In the genomic region with DNA sequence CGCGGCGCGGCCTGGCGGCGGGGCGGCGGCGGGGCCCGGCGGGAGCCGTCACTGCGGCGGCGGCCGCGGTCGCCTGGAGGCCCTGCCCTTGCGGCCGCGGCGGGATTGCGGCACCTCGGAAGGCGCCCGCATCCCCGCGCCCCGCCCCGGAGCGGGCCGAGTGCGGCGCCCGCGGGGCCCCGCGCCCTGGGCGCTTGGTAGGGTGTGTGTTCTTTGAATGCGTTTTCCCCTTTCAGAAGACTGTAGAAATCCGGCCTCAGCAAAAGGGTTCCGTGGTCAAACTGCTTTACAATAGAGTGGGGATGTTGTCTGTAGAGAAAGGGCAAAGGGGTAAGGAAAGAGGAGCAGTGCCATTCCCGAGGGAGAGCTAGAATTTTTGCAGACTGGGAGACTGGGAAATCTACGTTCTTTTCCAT, we compare ENCODE assay signal across 8 cellular contexts. TPM values are rescaled to one million over a fixed set of nuclear protein-coding genes. Genes with fewer than 3 reads are reported as not detected.
DNase-seq lines count a peak whose midpoint lies in the region; ATAC-seq and TF ChIP-seq lines count a peak whose summit lies in the region.

No MANE protein-coding gene starts in this region.

- H3K27ac ChIP-seq in breast epithelium = peak overlapping the region; percentile 93 to 98
- peak overlapping the region; percentile 84 to 100 (median 97) for H3K27ac ChIP-seq in stomach

- H3K4me3 ChIP-seq in breast epithelium (peak overlapping the region; percentile 61 to 87 (median 66)), kidney epithelial cell (ENCODE audit: low read depth, low read length) (peak overlapping the region; percentile 54), stomach (peak overlapping the region; percentile 56 to 68 (median 66))

- TF ChIP-seq EP300 in stomach (IDR thresholded peaks at IDR 0.05) = no peak

- H3K36me3 ChIP-seq in breast epithelium (no peaks in the 10 kb centered on the region), kidney epithelial cell (ENCODE audit: control insufficient read depth, insufficient read depth, low read length) (no peaks in the 10 kb centered on the region), stomach (no peaks in the 10 kb centered on the region)

- H3K4me1 ChIP-seq in breast epithelium = peaks cover 0 to 11% of the 10 kb centered on the region in 2 donors
- H3K4me1 ChIP-seq in stomach = peaks cover 36 to 57% (median 49%) of the 10 kb centered on the region in 4 donors

- WGBS in stomach, 5 donors = 0 to 1% (median 0%) methylated on average over 5 to 44 of the region's 44 CpGs

- peak; percentile 2 for DNase-seq in stimulated activated CD4-positive, alpha-beta T cell treated with anti-CD3 and anti-CD28 coated beads, Interleukin-2, amount 100 ng/mL, for 4 hours (ENCODE audit: low read depth)
- DNase-seq in stimulated activated CD4-positive, alpha-beta T cell treated with anti-CD3 and anti-CD28 coated beads, Interleukin-4, amount 100 ng/mL, for 24 hours = no peak
- DNase-seq in SK-MEL-5 (ENCODE audit: low read depth, low spot score) (peak; percentile 22), breast epithelium (ENCODE audit: low spot score in 2 of 2) (no peak), kidney epithelial cell (ENCODE audit: low read depth) (no peak), stomach (no peak), hepatic stellate cell (ENCODE audit: low spot score) (no peak)

- TF ChIP-seq POLR2A in breast epithelium (IDR thresholded peaks at IDR 0.05) (no peak), stomach (IDR thresholded peaks at IDR 0.05) (no peak)

- intact Hi-C loops in breast epithelium (cut with DNase I; ENCODE audit: low total_unique reads) (no loop called here), stomach (cut with DNase I; ENCODE audit: low total_unique reads) (no loop called here)

- peak; percentile 26 for ATAC-seq in HG02981 (IDR thresholded peaks at IDR 0.05; ENCODE audit: unreplicated experiment)

- H3K9me3 ChIP-seq in breast epithelium (no peaks in the 10 kb centered on the region), stomach (no peaks in the 10 kb centered on the region)

- TF ChIP-seq CTCF in breast epithelium (IDR thresholded peaks at IDR 0.05) = no peak
- no peak for TF ChIP-seq CTCF in kidney epithelial cell (IDR thresholded peaks at IDR 0.05; ENCODE audit: insufficient read depth, low read length, poor library complexity, severe bottlenecking)
- TF ChIP-seq CTCF in stomach (IDR thresholded peaks at IDR 0.05) = no peak

- in situ Hi-C loops in SK-MEL-5 (cut with HindIII; ENCODE audit: low pct_unique_long_range_greater_than_20kb, low sequenced_read_pairs) = no loop called here

- H3K27me3 ChIP-seq in breast epithelium (no peaks in the 10 kb centered on the region), kidney epithelial cell (ENCODE audit: control insufficient read depth, insufficient read depth, low read length) (no peaks in the 10 kb centered on the region), stomach (no peaks in the 10 kb centered on the region)

RNA-seq across cellular contexts. Expression of gene SNRK, which starts 0.6 kb away (rescaled TPM):
- total RNA-seq in SK-MEL-5 (2014; rRNA removed; shearing (Covaris generic)) = 19.7 and 20.6 TPM in 2 replicates
- polyA plus RNA-seq in SK-MEL-5 (2015; cell fraction: cytosol; rRNA removed) = 7.1 and 11.4 TPM in 2 replicates
- polyA plus RNA-seq in SK-MEL-5 (2015; cell fraction: nucleus; rRNA removed) = 13.3 and 14.6 TPM in 2 replicates
- 10 to 100 TPM; 52.0 to 84.9 (median 72.8) TPM for total RNA-seq in breast epithelium
- total RNA-seq in kidney epithelial cell = 24.0 and 25.0 TPM in 2 replicates
- total RNA-seq in stomach = 100 to 1,000 TPM in 1 of 5 donors, 10 to 100 TPM in 4; 35.9 to 183 (median 41.1) TPM
- 10 to 100 TPM in 1 of 3 donors, 1 to 10 TPM in 2; 8.2 to 13.9 (median 9.2) TPM for polyA plus RNA-seq in stomach

Comparison
In these comparisons a context has a peak if more than half of its experiments do, and no peak if none do; other contexts are left out.
1. DNase-seq: peak in stimulated activated CD4-positive, alpha-beta T cell treated with anti-CD3 and anti-CD28 coated beads, Interleukin-2, amount 100 ng/mL, for 4 hours (single experiment) and SK-MEL-5 (single experiment); none in stimulated activated CD4-positive, alpha-beta T cell treated with anti-CD3 and anti-CD28 coated beads, Interleukin-4, amount 100 ng/mL, for 24 hours (single experiment), breast epithelium (0 of 2), kidney epithelial cell (single experiment), stomach (single experiment) and hepatic stellate cell (single experiment).
2. Peak in every context shown above with its lines, with median percentiles within 50 percentile points of each other: H3K4me3 ChIP-seq.